In the genomic region with DNA sequence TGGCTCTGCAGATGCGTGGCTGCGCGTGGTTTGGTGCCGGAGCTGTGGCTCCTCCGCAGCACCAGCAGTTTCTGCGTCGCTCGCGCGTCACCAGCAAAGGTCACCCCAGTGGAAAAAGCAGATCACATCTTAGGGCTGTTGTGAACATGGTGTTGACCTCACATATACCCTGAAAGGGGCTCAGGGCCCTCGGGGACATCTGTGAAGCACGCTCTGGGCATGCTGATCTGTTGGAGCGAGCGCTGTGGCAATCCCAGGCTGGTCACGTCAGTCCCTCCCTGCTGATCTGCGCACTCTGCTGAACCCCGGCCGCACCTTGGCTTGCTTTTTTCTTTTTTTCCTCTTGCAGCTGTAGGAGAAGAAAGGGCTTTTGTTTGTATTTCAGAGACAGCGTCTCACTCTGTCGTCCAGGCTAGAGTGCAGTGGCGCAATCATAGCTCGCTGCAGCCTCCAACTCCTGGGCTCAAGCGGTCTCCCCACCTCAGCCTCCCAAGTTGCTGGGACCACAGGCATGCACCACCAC, we compare ENCODE assay signal across 1 cellular context.
TF ChIP-seq lines count a peak whose summit lies in the region.

No MANE protein-coding gene starts in this region.

TF ChIP-seq in HepG2, 621 proteins besides CTCF, POLR2A, EP300 and RAD21 (continued from another document and continues in another):
- TF ChIP-seq, protein P1, sequence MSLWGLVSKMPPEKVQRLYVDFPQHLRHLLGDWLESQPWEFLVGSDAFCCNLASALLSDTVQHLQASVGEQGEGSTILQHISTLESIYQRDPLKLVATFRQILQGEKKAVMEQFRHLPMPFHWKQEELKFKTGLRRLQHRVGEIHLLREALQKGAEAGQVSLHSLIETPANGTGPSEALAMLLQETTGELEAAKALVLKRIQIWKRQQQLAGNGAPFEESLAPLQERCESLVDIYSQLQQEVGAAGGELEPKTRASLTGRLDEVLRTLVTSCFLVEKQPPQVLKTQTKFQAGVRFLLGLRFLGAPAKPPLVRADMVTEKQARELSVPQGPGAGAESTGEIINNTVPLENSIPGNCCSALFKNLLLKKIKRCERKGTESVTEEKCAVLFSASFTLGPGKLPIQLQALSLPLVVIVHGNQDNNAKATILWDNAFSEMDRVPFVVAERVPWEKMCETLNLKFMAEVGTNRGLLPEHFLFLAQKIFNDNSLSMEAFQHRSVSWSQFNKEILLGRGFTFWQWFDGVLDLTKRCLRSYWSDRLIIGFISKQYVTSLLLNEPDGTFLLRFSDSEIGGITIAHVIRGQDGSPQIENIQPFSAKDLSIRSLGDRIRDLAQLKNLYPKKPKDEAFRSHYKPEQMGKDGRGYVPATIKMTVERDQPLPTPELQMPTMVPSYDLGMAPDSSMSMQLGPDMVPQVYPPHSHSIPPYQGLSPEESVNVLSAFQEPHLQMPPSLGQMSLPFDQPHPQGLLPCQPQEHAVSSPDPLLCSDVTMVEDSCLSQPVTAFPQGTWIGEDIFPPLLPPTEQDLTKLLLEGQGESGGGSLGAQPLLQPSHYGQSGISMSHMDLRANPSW (CRISPR knock-in tag; IDR thresholded peaks at IDR 0.05; ENCODE audit: borderline replicate concordance): 0 out of 2 replicates have a peak, but pooled peaks have one; percentile 11
- TF ChIP-seq RBM22 (optimal IDR thresholded peaks at IDR 0.05; ENCODE audit: low read length): peak; percentile 43
- TF ChIP-seq ZNF143 (CRISPR knock-in tag; IDR thresholded peaks at IDR 0.05): no peak; the same call in none of the 2 replicates
- no peak for TF ChIP-seq ZSCAN31 (CRISPR knock-in tag; IDR thresholded peaks at IDR 0.05; ENCODE audit: low read depth)
- TF ChIP-seq, protein P2, sequence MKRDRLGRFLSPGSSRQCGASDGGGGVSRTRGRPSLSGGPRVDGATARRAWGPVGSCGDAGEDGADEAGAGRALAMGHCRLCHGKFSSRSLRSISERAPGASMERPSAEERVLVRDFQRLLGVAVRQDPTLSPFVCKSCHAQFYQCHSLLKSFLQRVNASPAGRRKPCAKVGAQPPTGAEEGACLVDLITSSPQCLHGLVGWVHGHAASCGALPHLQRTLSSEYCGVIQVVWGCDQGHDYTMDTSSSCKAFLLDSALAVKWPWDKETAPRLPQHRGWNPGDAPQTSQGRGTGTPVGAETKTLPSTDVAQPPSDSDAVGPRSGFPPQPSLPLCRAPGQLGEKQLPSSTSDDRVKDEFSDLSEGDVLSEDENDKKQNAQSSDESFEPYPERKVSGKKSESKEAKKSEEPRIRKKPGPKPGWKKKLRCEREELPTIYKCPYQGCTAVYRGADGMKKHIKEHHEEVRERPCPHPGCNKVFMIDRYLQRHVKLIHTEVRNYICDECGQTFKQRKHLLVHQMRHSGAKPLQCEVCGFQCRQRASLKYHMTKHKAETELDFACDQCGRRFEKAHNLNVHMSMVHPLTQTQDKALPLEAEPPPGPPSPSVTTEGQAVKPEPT (CRISPR knock-in tag; IDR thresholded peaks at IDR 0.05; ENCODE audit: low read depth): no peak
- no peak for TF ChIP-seq KLF12 (CRISPR knock-in tag; IDR thresholded peaks at IDR 0.05; ENCODE audit: borderline replicate concordance)
- TF ChIP-seq TEAD2 (CRISPR knock-in tag; IDR thresholded peaks at IDR 0.05): no peak
- TF ChIP-seq ZNF180 (CRISPR knock-in tag; IDR thresholded peaks at IDR 0.05; ENCODE audit: borderline replicate concordance, low read depth): no peak
- TF ChIP-seq SAP130 (CRISPR knock-in tag; IDR thresholded peaks at IDR 0.05; ENCODE audit: low read depth): peak; percentile 78
- TF ChIP-seq PAF1 (CRISPR knock-in tag; IDR thresholded peaks at IDR 0.05): no peak
- TF ChIP-seq SP4 (CRISPR knock-in tag; IDR thresholded peaks at IDR 0.05): peak; percentile 56; the same call in 1 of the 2 replicates
- TF ChIP-seq HDAC2 (CRISPR knock-in tag; IDR thresholded peaks at IDR 0.05): peak; percentile 82
- TF ChIP-seq TBX2 (CRISPR knock-in tag; IDR thresholded peaks at IDR 0.05; ENCODE audit: borderline replicate concordance): peak; percentile 47; the same call in 1 of the 2 replicates
- TF ChIP-seq KDM5B (CRISPR knock-in tag; IDR thresholded peaks at IDR 0.05; ENCODE audit: borderline replicate concordance): peak; percentile 75; the same call in 1 of the 2 replicates
- TF ChIP-seq ETV6 (CRISPR knock-in tag; conservative IDR thresholded peaks at IDR 0.05): no peak
- TF ChIP-seq IKZF4 (CRISPR knock-in tag; IDR thresholded peaks at IDR 0.05; ENCODE audit: borderline replicate concordance, low read depth, not compliant biosample characterization): no peak
- TF ChIP-seq CCDC6 (CRISPR knock-in tag; IDR thresholded peaks at IDR 0.05): no peak; the same call in 1 of the 2 replicates
- TF ChIP-seq ZNF230 (CRISPR knock-in tag; IDR thresholded peaks at IDR 0.05): no peak
- no peak for TF ChIP-seq CHCHD3 (CRISPR knock-in tag; IDR thresholded peaks at IDR 0.05)
- TF ChIP-seq TAF15 (IDR thresholded peaks at IDR 0.05; ENCODE audit: low read depth, low read length, poor library complexity, severe bottlenecking): no peak
- TF ChIP-seq HHEX (CRISPR knock-in tag; IDR thresholded peaks at IDR 0.05): no peak
- TF ChIP-seq, protein P3, sequence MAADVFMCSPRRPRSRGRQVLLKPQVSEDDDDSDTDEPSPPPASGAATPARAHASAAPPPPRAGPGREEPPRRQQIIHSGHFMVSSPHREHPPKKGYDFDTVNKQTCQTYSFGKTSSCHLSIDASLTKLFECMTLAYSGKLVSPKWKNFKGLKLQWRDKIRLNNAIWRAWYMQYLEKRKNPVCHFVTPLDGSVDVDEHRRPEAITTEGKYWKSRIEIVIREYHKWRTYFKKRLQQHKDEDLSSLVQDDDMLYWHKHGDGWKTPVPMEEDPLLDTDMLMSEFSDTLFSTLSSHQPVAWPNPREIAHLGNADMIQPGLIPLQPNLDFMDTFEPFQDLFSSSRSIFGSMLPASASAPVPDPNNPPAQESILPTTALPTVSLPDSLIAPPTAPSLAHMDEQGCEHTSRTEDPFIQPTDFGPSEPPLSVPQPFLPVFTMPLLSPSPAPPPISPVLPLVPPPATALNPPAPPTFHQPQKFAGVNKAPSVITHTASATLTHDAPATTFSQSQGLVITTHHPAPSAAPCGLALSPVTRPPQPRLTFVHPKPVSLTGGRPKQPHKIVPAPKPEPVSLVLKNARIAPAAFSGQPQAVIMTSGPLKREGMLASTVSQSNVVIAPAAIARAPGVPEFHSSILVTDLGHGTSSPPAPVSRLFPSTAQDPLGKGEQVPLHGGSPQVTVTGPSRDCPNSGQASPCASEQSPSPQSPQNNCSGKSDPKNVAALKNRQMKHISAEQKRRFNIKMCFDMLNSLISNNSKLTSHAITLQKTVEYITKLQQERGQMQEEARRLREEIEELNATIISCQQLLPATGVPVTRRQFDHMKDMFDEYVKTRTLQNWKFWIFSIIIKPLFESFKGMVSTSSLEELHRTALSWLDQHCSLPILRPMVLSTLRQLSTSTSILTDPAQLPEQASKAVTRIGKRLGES (CRISPR knock-in tag; IDR thresholded peaks at IDR 0.05; ENCODE audit: borderline replicate concordance): no peak
- no peak for TF ChIP-seq ZNF354B (CRISPR knock-in tag; IDR thresholded peaks at IDR 0.05)
- peak; percentile 49 for TF ChIP-seq TCF7 (IDR thresholded peaks at IDR 0.05; ENCODE audit: low read depth)
- no peak for TF ChIP-seq ZKSCAN8 (CRISPR knock-in tag; IDR thresholded peaks at IDR 0.05; ENCODE audit: borderline replicate concordance)
- TF ChIP-seq HOXA5 (CRISPR knock-in tag; IDR thresholded peaks at IDR 0.05): no peak; the same call in 1 of the 2 replicates
- TF ChIP-seq, protein P4, sequence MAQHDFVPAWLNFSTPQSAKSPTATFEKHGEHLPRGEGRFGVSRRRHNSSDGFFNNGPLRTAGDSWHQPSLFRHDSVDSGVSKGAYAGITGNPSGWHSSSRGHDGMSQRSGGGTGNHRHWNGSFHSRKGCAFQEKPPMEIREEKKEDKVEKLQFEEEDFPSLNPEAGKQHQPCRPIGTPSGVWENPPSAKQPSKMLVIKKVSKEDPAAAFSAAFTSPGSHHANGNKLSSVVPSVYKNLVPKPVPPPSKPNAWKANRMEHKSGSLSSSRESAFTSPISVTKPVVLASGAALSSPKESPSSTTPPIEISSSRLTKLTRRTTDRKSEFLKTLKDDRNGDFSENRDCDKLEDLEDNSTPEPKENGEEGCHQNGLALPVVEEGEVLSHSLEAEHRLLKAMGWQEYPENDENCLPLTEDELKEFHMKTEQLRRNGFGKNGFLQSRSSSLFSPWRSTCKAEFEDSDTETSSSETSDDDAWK (CRISPR knock-in tag; IDR thresholded peaks at IDR 0.05): no peak
- TF ChIP-seq, protein P5, sequence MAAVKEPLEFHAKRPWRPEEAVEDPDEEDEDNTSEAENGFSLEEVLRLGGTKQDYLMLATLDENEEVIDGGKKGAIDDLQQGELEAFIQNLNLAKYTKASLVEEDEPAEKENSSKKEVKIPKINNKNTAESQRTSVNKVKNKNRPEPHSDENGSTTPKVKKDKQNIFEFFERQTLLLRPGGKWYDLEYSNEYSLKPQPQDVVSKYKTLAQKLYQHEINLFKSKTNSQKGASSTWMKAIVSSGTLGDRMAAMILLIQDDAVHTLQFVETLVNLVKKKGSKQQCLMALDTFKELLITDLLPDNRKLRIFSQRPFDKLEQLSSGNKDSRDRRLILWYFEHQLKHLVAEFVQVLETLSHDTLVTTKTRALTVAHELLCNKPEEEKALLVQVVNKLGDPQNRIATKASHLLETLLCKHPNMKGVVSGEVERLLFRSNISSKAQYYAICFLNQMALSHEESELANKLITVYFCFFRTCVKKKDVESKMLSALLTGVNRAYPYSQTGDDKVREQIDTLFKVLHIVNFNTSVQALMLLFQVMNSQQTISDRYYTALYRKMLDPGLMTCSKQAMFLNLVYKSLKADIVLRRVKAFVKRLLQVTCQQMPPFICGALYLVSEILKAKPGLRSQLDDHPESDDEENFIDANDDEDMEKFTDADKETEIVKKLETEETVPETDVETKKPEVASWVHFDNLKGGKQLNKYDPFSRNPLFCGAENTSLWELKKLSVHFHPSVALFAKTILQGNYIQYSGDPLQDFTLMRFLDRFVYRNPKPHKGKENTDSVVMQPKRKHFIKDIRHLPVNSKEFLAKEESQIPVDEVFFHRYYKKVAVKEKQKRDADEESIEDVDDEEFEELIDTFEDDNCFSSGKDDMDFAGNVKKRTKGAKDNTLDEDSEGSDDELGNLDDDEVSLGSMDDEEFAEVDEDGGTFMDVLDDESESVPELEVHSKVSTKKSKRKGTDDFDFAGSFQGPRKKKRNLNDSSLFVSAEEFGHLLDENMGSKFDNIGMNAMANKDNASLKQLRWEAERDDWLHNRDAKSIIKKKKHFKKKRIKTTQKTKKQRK (IDR thresholded peaks at IDR 0.05; ENCODE audit: low read length): no peak
- TF ChIP-seq, protein P6, sequence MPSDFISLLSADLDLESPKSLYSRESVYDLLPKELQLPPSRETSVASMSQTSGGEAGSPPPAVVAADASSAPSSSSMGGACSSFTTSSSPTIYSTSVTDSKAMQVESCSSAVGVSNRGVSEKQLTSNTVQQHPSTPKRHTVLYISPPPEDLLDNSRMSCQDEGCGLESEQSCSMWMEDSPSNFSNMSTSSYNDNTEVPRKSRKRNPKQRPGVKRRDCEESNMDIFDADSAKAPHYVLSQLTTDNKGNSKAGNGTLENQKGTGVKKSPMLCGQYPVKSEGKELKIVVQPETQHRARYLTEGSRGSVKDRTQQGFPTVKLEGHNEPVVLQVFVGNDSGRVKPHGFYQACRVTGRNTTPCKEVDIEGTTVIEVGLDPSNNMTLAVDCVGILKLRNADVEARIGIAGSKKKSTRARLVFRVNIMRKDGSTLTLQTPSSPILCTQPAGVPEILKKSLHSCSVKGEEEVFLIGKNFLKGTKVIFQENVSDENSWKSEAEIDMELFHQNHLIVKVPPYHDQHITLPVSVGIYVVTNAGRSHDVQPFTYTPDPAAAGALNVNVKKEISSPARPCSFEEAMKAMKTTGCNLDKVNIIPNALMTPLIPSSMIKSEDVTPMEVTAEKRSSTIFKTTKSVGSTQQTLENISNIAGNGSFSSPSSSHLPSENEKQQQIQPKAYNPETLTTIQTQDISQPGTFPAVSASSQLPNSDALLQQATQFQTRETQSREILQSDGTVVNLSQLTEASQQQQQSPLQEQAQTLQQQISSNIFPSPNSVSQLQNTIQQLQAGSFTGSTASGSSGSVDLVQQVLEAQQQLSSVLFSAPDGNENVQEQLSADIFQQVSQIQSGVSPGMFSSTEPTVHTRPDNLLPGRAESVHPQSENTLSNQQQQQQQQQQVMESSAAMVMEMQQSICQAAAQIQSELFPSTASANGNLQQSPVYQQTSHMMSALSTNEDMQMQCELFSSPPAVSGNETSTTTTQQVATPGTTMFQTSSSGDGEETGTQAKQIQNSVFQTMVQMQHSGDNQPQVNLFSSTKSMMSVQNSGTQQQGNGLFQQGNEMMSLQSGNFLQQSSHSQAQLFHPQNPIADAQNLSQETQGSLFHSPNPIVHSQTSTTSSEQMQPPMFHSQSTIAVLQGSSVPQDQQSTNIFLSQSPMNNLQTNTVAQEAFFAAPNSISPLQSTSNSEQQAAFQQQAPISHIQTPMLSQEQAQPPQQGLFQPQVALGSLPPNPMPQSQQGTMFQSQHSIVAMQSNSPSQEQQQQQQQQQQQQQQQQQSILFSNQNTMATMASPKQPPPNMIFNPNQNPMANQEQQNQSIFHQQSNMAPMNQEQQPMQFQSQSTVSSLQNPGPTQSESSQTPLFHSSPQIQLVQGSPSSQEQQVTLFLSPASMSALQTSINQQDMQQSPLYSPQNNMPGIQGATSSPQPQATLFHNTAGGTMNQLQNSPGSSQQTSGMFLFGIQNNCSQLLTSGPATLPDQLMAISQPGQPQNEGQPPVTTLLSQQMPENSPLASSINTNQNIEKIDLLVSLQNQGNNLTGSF (CRISPR knock-in tag; IDR thresholded peaks at IDR 0.05): no peak
- TF ChIP-seq, protein P7, sequence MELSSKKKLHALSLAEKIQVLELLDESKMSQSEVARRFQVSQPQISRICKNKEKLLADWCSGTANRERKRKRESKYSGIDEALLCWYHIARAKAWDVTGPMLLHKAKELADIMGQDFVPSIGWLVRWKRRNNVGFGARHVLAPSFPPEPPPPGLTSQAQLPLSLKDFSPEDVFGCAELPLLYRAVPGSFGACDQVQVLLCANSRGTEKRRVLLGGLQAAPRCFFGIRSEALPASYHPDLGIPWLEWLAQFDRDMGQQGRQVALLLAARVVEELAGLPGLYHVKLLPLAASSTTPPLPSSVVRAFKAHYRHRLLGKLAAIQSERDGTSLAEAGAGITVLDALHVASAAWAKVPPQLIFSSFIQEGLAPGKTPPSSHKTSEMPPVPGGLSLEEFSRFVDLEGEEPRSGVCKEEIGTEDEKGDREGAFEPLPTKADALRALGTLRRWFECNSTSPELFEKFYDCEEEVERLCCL (CRISPR knock-in tag; IDR thresholded peaks at IDR 0.05; ENCODE audit: borderline replicate concordance): no peak
- no peak for TF ChIP-seq SRSF9 (IDR thresholded peaks at IDR 0.05; ENCODE audit: borderline replicate concordance, insufficient read depth, low read depth, low read length, poor library complexity, severe bottlenecking)
- TF ChIP-seq, protein P8, sequence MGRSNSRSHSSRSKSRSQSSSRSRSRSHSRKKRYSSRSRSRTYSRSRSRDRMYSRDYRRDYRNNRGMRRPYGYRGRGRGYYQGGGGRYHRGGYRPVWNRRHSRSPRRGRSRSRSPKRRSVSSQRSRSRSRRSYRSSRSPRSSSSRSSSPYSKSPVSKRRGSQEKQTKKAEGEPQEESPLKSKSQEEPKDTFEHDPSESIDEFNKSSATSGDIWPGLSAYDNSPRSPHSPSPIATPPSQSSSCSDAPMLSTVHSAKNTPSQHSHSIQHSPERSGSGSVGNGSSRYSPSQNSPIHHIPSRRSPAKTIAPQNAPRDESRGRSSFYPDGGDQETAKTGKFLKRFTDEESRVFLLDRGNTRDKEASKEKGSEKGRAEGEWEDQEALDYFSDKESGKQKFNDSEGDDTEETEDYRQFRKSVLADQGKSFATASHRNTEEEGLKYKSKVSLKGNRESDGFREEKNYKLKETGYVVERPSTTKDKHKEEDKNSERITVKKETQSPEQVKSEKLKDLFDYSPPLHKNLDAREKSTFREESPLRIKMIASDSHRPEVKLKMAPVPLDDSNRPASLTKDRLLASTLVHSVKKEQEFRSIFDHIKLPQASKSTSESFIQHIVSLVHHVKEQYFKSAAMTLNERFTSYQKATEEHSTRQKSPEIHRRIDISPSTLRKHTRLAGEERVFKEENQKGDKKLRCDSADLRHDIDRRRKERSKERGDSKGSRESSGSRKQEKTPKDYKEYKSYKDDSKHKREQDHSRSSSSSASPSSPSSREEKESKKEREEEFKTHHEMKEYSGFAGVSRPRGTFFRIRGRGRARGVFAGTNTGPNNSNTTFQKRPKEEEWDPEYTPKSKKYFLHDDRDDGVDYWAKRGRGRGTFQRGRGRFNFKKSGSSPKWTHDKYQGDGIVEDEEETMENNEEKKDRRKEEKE (IDR thresholded peaks at IDR 0.05): no peak
- TF ChIP-seq NCOA1 (CRISPR knock-in tag; IDR thresholded peaks at IDR 0.05): no peak
